1 cellular context compared by ENCODE assay signal in the genomic region with DNA sequence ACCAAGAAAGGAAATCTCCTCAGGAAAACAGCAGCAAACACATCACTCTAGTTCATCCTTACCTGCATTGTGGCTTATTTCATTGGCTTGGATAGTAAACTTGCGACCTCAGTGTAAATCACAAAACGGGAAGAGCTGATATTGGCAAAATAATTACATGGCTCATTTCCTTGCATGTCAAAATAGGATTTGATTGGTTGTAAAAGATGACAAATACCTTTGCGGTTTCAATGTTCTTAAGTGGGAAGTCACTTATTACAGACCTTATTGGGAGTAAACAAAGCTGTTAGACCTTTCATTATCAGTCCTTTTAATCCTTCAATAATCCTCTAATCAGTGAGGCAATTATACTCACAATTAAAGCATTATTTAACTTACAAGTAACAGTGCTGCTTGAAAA.
TF ChIP-seq lines count a peak whose summit lies in the region.

No MANE protein-coding gene starts in this region.

TF ChIP-seq in HEK293, 187 proteins besides CTCF, POLR2A, EP300 and RAD21 (continued from another document and continues in another):
- TF ChIP-seq, protein P1, sequence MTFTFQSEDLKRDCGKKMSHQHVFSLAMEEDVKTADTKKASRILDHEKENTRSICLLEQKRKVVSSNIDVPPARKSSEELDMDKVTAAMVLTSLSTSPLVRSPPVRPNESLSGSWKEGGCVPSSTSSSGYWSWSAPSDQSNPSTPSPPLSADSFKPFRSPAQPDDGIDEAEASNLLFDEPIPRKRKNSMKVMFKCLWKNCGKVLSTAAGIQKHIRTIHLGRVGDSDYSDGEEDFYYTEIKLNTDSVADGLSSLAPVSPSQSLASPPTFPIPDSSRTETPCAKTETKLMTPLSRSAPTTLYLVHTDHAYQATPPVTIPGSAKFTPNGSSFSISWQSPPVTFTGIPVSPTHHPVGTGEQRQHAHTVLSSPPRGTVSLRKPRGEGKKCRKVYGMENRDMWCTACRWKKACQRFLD (tag by site-specific recombination; IDR thresholded peaks at IDR 0.05), result no peak
- TF ChIP-seq ZBTB21 (tag by site-specific recombination; IDR thresholded peaks at IDR 0.05), result no peak
- TF ChIP-seq ZNF221 (tag by site-specific recombination; IDR thresholded peaks at IDR 0.05; ENCODE audit: borderline replicate concordance), result no peak
- TF ChIP-seq ZNF830 (tag by site-specific recombination; IDR thresholded peaks at IDR 0.05; ENCODE audit: low read depth), result no peak
- TF ChIP-seq ZNF654 (tag by site-specific recombination; IDR thresholded peaks at IDR 0.05; ENCODE audit: low read depth), result no peak
- no peak for TF ChIP-seq ZNF792 (tag by site-specific recombination; IDR thresholded peaks at IDR 0.05)
- TF ChIP-seq ZNF132 (tag by site-specific recombination; IDR thresholded peaks at IDR 0.05; ENCODE audit: borderline replicate concordance), result no peak
- TF ChIP-seq ZNF600 (tag by site-specific recombination; IDR thresholded peaks at IDR 0.05), result no peak
- no peak for TF ChIP-seq ZNF146 (tag by site-specific recombination; IDR thresholded peaks at IDR 0.05)
- no peak for TF ChIP-seq ZNF302 (tag by site-specific recombination; IDR thresholded peaks at IDR 0.05; ENCODE audit: low read depth)
- TF ChIP-seq, protein P2, sequence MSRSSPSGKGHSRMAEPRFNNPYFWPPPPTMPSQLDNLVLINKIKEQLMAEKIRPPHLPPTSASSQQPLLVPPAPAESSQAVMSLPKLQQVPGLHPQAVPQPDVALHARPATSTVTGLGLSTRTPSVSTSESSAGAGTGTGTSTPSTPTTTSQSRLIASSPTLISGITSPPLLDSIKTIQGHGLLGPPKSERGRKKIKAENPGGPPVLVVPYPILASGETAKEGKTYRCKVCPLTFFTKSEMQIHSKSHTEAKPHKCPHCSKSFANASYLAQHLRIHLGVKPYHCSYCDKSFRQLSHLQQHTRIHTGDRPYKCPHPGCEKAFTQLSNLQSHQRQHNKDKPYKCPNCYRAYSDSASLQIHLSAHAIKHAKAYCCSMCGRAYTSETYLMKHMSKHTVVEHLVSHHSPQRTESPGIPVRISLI (tag by site-specific recombination; IDR thresholded peaks at IDR 0.05), result no peak
- TF ChIP-seq ZNF707 (tag by site-specific recombination; IDR thresholded peaks at IDR 0.05), result no peak
- TF ChIP-seq, protein P3, sequence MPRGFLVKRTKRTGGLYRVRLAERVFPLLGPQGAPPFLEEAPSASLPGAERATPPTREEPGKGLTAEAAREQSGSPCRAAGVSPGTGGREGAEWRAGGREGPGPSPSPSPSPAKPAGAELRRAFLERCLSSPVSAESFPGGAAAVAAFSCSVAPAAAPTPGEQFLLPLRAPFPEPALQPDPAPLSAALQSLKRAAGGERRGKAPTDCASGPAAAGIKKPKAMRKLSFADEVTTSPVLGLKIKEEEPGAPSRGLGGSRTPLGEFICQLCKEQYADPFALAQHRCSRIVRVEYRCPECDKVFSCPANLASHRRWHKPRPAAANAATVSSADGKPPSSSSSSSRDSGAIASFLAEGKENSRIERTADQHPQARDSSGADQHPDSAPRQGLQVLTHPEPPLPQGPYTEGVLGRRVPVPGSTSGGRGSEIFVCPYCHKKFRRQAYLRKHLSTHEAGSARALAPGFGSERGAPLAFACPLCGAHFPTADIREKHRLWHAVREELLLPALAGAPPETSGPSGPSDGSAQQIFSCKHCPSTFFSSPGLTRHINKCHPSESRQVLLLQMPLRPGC (tag by site-specific recombination; IDR thresholded peaks at IDR 0.05), result no peak
- no peak for TF ChIP-seq TRIM28 (IDR thresholded peaks at IDR 0.05; ENCODE audit: borderline replicate concordance, low read length)
- TF ChIP-seq ZNF157 (tag by site-specific recombination; IDR thresholded peaks at IDR 0.05), result no peak
- no peak for TF ChIP-seq ZNF155 (tag by site-specific recombination; IDR thresholded peaks at IDR 0.05)
- TF ChIP-seq ZNF341 (tag by site-specific recombination; IDR thresholded peaks at IDR 0.05; ENCODE audit: low read depth), result peak; percentile 39; the same call in 1 of the 2 replicates
- TF ChIP-seq ZNF473 (tag by site-specific recombination; IDR thresholded peaks at IDR 0.05), result no peak
- TF ChIP-seq ZFP69B (tag by site-specific recombination; IDR thresholded peaks at IDR 0.05), result no peak
- no peak for TF ChIP-seq ZNF16 (tag by site-specific recombination; IDR thresholded peaks at IDR 0.05; ENCODE audit: low read depth)
- TF ChIP-seq, protein P4, sequence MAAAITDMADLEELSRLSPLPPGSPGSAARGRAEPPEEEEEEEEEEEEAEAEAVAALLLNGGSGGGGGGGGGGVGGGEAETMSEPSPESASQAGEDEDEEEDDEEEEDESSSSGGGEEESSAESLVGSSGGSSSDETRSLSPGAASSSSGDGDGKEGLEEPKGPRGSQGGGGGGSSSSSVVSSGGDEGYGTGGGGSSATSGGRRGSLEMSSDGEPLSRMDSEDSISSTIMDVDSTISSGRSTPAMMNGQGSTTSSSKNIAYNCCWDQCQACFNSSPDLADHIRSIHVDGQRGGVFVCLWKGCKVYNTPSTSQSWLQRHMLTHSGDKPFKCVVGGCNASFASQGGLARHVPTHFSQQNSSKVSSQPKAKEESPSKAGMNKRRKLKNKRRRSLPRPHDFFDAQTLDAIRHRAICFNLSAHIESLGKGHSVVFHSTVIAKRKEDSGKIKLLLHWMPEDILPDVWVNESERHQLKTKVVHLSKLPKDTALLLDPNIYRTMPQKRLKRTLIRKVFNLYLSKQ (tag by site-specific recombination; IDR thresholded peaks at IDR 0.05; ENCODE audit: borderline replicate concordance), result no peak
- TF ChIP-seq ZIC2 (tag by site-specific recombination; IDR thresholded peaks at IDR 0.05), result no peak
- TF ChIP-seq ZNF596 (tag by site-specific recombination; IDR thresholded peaks at IDR 0.05), result no peak
- TF ChIP-seq ZNF239 (tag by site-specific recombination; IDR thresholded peaks at IDR 0.05), result no peak
- TF ChIP-seq, protein P5, sequence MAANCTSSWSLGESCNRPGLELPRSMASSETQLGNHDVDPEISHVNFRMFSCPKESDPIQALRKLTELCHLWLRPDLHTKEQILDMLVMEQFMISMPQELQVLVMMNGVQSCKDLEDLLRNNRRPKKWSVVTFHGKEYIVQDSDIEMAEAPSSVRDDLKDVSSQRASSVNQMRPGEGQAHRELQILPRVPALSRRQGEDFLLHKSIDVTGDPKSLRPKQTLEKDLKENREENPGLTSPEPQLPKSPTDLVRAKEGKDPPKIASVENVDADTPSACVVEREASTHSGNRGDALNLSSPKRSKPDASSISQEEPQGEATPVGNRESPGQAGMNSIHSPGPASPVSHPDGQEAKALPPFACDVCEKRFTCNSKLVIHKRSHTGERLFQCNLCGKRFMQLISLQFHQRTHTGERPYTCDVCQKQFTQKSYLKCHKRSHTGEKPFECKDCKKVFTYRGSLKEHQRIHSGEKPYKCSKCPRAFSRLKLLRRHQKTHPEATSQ (tag by site-specific recombination; IDR thresholded peaks at IDR 0.05), result no peak
- TF ChIP-seq ZNF658 (tag by site-specific recombination; IDR thresholded peaks at IDR 0.05), result no peak
- no peak for TF ChIP-seq ZNF121 (tag by site-specific recombination; IDR thresholded peaks at IDR 0.05)
- TF ChIP-seq, protein P6, sequence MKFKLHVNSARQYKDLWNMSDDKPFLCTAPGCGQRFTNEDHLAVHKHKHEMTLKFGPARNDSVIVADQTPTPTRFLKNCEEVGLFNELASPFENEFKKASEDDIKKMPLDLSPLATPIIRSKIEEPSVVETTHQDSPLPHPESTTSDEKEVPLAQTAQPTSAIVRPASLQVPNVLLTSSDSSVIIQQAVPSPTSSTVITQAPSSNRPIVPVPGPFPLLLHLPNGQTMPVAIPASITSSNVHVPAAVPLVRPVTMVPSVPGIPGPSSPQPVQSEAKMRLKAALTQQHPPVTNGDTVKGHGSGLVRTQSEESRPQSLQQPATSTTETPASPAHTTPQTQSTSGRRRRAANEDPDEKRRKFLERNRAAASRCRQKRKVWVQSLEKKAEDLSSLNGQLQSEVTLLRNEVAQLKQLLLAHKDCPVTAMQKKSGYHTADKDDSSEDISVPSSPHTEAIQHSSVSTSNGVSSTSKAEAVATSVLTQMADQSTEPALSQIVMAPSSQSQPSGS (tag by site-specific recombination; IDR thresholded peaks at IDR 0.05; ENCODE audit: low read depth), result 0 out of 2 replicates have a peak, but pooled peaks have one; percentile 33
- TF ChIP-seq ZNF621 (tag by site-specific recombination; IDR thresholded peaks at IDR 0.05), result peak; percentile 76; the same call in 1 of the 2 replicates
- TF ChIP-seq ZNF555 (tag by site-specific recombination; conservative IDR thresholded peaks at IDR 0.05), result no peak
- TF ChIP-seq, protein P7, sequence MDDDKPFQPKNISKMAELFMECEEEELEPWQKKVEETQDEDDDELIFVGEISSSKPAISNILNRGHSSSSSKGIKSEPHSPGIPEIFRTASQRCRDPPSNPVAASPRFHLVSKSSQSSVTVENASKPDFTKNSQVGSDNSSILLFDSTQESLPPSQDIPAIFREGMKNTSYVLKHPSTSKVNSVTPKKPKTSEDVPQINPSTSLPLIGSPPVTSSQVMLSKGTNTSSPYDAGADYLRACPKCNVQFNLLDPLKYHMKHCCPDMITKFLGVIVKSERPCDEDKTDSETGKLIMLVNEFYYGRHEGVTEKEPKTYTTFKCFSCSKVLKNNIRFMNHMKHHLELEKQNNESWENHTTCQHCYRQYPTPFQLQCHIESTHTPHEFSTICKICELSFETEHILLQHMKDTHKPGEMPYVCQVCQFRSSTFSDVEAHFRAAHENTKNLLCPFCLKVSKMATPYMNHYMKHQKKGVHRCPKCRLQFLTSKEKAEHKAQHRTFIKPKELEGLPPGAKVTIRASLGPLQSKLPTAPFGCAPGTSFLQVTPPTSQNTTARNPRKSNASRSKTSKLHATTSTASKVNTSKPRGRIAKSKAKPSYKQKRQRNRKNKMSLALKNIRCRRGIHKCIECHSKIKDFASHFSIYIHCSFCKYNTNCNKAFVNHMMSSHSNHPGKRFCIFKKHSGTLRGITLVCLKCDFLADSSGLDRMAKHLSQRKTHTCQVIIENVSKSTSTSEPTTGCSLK (tag by site-specific recombination; IDR thresholded peaks at IDR 0.05), result no peak
- TF ChIP-seq SP7 (tag by site-specific recombination; IDR thresholded peaks at IDR 0.05), result peak; percentile 88
- no peak for TF ChIP-seq YY1 (tag by site-specific recombination; IDR thresholded peaks at IDR 0.05)
- no peak for TF ChIP-seq ZNF391 (tag by site-specific recombination; IDR thresholded peaks at IDR 0.05; ENCODE audit: borderline replicate concordance, low read depth)
- 0 out of 2 replicates have a peak, but pooled peaks have one; percentile 28 for TF ChIP-seq ZNF394 (tag by site-specific recombination; IDR thresholded peaks at IDR 0.05; ENCODE audit: borderline replicate concordance)
- no peak for TF ChIP-seq MEIS1 (CRISPR knock-in tag; IDR thresholded peaks at IDR 0.05; ENCODE audit: borderline replicate concordance)
- TF ChIP-seq ZNF629 (tag by site-specific recombination; IDR thresholded peaks at IDR 0.05), result peak; percentile 52
- peak; percentile 78 for TF ChIP-seq ZNF350 (tag by site-specific recombination; IDR thresholded peaks at IDR 0.05)
- no peak for TF ChIP-seq ZBTB17 (tag by site-specific recombination; IDR thresholded peaks at IDR 0.05)
- no peak for TF ChIP-seq ZBTB1 (tag by site-specific recombination; IDR thresholded peaks at IDR 0.05)
- no peak for TF ChIP-seq ZNF354C (tag by site-specific recombination; IDR thresholded peaks at IDR 0.05; ENCODE audit: borderline replicate concordance, low read depth)
- TF ChIP-seq, protein P8, sequence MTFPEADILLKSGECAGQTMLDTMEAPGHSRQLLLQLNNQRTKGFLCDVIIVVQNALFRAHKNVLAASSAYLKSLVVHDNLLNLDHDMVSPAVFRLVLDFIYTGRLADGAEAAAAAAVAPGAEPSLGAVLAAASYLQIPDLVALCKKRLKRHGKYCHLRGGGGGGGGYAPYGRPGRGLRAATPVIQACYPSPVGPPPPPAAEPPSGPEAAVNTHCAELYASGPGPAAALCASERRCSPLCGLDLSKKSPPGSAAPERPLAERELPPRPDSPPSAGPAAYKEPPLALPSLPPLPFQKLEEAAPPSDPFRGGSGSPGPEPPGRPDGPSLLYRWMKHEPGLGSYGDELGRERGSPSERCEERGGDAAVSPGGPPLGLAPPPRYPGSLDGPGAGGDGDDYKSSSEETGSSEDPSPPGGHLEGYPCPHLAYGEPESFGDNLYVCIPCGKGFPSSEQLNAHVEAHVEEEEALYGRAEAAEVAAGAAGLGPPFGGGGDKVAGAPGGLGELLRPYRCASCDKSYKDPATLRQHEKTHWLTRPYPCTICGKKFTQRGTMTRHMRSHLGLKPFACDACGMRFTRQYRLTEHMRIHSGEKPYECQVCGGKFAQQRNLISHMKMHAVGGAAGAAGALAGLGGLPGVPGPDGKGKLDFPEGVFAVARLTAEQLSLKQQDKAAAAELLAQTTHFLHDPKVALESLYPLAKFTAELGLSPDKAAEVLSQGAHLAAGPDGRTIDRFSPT (tag by site-specific recombination; IDR thresholded peaks at IDR 0.05), result no peak
- no peak for TF ChIP-seq ZNF768 (tag by site-specific recombination; IDR thresholded peaks at IDR 0.05)
- TF ChIP-seq GLI4 (tag by site-specific recombination; IDR thresholded peaks at IDR 0.05), result no peak
- TF ChIP-seq TCF7L2 (IDR thresholded peaks at IDR 0.05; ENCODE audit: borderline replicate concordance, low read depth, low read length), result peak; percentile 74
- TF ChIP-seq, protein P9, sequence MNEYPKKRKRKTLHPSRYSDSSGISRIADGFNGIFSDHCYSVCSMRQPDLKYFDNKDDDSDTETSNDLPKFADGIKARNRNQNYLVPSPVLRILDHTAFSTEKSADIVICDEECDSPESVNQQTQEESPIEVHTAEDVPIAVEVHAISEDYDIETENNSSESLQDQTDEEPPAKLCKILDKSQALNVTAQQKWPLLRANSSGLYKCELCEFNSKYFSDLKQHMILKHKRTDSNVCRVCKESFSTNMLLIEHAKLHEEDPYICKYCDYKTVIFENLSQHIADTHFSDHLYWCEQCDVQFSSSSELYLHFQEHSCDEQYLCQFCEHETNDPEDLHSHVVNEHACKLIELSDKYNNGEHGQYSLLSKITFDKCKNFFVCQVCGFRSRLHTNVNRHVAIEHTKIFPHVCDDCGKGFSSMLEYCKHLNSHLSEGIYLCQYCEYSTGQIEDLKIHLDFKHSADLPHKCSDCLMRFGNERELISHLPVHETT (tag by site-specific recombination; IDR thresholded peaks at IDR 0.05), result 0 out of 2 replicates have a peak, but pooled peaks have one; percentile 52
- TF ChIP-seq ZNF292 (tag by site-specific recombination; IDR thresholded peaks at IDR 0.05; ENCODE audit: borderline replicate concordance, low read depth), result no peak
- no peak for TF ChIP-seq ZNF48 (tag by site-specific recombination; IDR thresholded peaks at IDR 0.05)
- no peak for TF ChIP-seq ZNF426 (tag by site-specific recombination; IDR thresholded peaks at IDR 0.05)
- TF ChIP-seq ZNF138 (tag by site-specific recombination; IDR thresholded peaks at IDR 0.05; ENCODE audit: borderline replicate concordance), result no peak
- peak; percentile 93 for TF ChIP-seq OSR2 (tag by site-specific recombination; IDR thresholded peaks at IDR 0.05)
- TF ChIP-seq ZNF843 (tag by site-specific recombination; IDR thresholded peaks at IDR 0.05), result peak; percentile 91
- no peak for TF ChIP-seq ZNF530 (tag by site-specific recombination; IDR thresholded peaks at IDR 0.05; ENCODE audit: low read depth)
- no peak for TF ChIP-seq ZNF133 (tag by site-specific recombination; IDR thresholded peaks at IDR 0.05)
- no peak for TF ChIP-seq ZNF837 (tag by site-specific recombination; IDR thresholded peaks at IDR 0.05)
- TF ChIP-seq BCL11A (tag by site-specific recombination; IDR thresholded peaks at IDR 0.05; ENCODE audit: low read depth), result 0 out of 2 replicates have a peak, but pooled peaks have one; percentile 50
- peak; percentile 75 for TF ChIP-seq GLI2 (tag by site-specific recombination; IDR thresholded peaks at IDR 0.05; ENCODE audit: borderline replicate concordance, low read depth)
- no peak for TF ChIP-seq ZFP41 (tag by site-specific recombination; IDR thresholded peaks at IDR 0.05; ENCODE audit: borderline replicate concordance)
- no peak for TF ChIP-seq ZNF114 (tag by site-specific recombination; IDR thresholded peaks at IDR 0.05)
